Comparison of ENCODE assay signal across 11 cellular contexts in genomic region chr1:182671779-182672486, GRCh38. TPM values are rescaled to one million over a fixed set of nuclear protein-coding genes. Genes with fewer than 3 reads are reported as not detected.
DNase-seq lines count a peak whose midpoint lies in the region; ATAC-seq, FAIRE-seq and TF ChIP-seq lines count a peak whose summit lies in the region.
"Had no signal": no experiment of that assay in that cellular context is flagged by ENCODE, and none has a peak within 500 bp of the region (broad histone marks: within the 10 kb centered on the region; RNA-seq: fewer than 3 reads in every experiment).

No MANE protein-coding gene starts in this region.

- H3K27me3 ChIP-seq in H7 (ENCODE audit: control insufficient read depth, insufficient read depth, low read length) = no peaks in the 10 kb centered on the region

- peaks cover 0 to 3% (median 1%) of the 10 kb centered on the region in 4 donors for H3K4me1 Mint-ChIP-seq in naive thymus-derived CD8-positive, alpha-beta T cell

- H3K27me3 Mint-ChIP-seq in naive thymus-derived CD8-positive, alpha-beta T cell = peaks cover 10 to 33% (median 23%) of the 10 kb centered on the region in 5 donors

- POLR2A ChIA-PET in A549 (lab: Yijun Ruan, JAX) = no interaction called here
- POLR2A ChIA-PET in naive thymus-derived CD8-positive, alpha-beta T cell (lab: Charles Lee) = no interaction called here

- no peaks in the 10 kb centered on the region for H3K9me3 Mint-ChIP-seq in naive thymus-derived CD8-positive, alpha-beta T cell
- H3K9me3 Mint-ChIP-seq: activated T-cell treated with anti-CD3 and anti-CD28 coated beads, Interleukin-2, amount 50 U/mL, for 24 hours had no signal

- H3K4me2 ChIP-seq in A549 = no peak overlapping the region

- H3K4me3 Mint-ChIP-seq in naive thymus-derived CD8-positive, alpha-beta T cell = no peak overlapping the region
- H3K4me3 Mint-ChIP-seq: activated T-cell treated with anti-CD3 and anti-CD28 coated beads, Interleukin-2, amount 50 U/mL, for 24 hours had no signal

- WGBS in A549 (ENCODE audit: missing lambda C conversion rate) = 29% methylated on average over 7 of the region's 10 CpGs
- 33 to 36% methylated on average over 10 of the region's 10 CpGs for WGBS in lower leg skin, 2 donors

- intact Hi-C loops in lower leg skin (cut with DNase I; ENCODE audit: low total_unique reads) = no loop called here

- CTCF ChIA-PET in A549 (lab: Yijun Ruan, JAX) = interaction anchor here (1.2 to 1.3 kb wide), 2 partner anchors 10 to 13 kb away, joined by 3 to 4 read pairs; partner anchors contain the start of gene RGS8

- no peak for TF ChIP-seq POLR2A in A549 (IDR thresholded peaks at IDR 0.05; ENCODE audit: low read length)
- TF ChIP-seq POLR2A in lower leg skin (IDR thresholded peaks at IDR 0.05) = no peak

- no peak for TF ChIP-seq RAD21 in A549 (conservative IDR thresholded peaks at IDR 0.05 in 1 of 2, IDR thresholded peaks at IDR 0.05 in 1 of 2)

- H3K4me3 ChIP-seq in A549 (no peak overlapping the region), H7 (ENCODE audit: insufficient read depth, low read depth, low read length) (peak overlapping the region; percentile 13; the same call in 1 of the 2 replicates), lower leg skin (ENCODE audit: low read depth, poor library complexity, severe bottlenecking) (no peak overlapping the region)

- DNase-seq in A549 (ENCODE audit: low read depth in 1 of 2, low spot score in 1 of 2) = no peak
- no peak for DNase-seq in H7
- peak; percentile 75 for DNase-seq in NCI-H345 treated with DMSO at 0.1 percent for 48 hours (lab: John Stamatoyannopoulos, UW; ENCODE audit: unreplicated experiment)
- DNase-seq in cerebellum (ENCODE audit: low spot score) = peak; percentile 52
- DNase-seq in lower leg skin (ENCODE audit: low spot score in 2 of 2) = no peak
- DNase-seq in naive thymus-derived CD8-positive, alpha-beta T cell = no peak
- DNase-seq in KBM-7 = no peak
- DNase-seq: activated T-cell treated with anti-CD3 and anti-CD28 coated beads, Interleukin-2, amount 50 U/mL, for 24 hours had no signal

- H3K36me3 Mint-ChIP-seq in naive thymus-derived CD8-positive, alpha-beta T cell = no peaks in the 10 kb centered on the region

- TF ChIP-seq EP300 in A549 (IDR thresholded peaks at IDR 0.05) = no peak

- no peaks in the 10 kb centered on the region for H3K9me3 ChIP-seq in A549

- in situ Hi-C loops in KBM-7 (cut with MboI; ENCODE audit: low pct_unique_long_range_greater_than_20kb, low sequenced_read_pairs) = no loop called here

- H3K4me1 ChIP-seq in A549 = no peaks in the 10 kb centered on the region

- ATAC-seq in A549 = peak; percentile 30 to 62; a peak in 4 of 6 replicates
- ATAC-seq in HG02571 (IDR thresholded peaks at IDR 0.05; ENCODE audit: unreplicated experiment) = no peak
- no peak for ATAC-seq in naive thymus-derived CD8-positive, alpha-beta T cell

- TF ChIP-seq CTCF in A549 (IDR thresholded peaks at IDR 0.05) (no peak), lower leg skin (IDR thresholded peaks at IDR 0.05) (no peak)

- no peak overlapping the region for H3K27ac Mint-ChIP-seq in naive thymus-derived CD8-positive, alpha-beta T cell
- H3K27ac Mint-ChIP-seq: activated T-cell treated with anti-CD3 and anti-CD28 coated beads, Interleukin-2, amount 50 U/mL, for 24 hours had no signal

- no peak overlapping the region for H3K27ac ChIP-seq in A549
- H3K27ac ChIP-seq: VCaP had no signal

- no peaks in the 10 kb centered on the region for H3K36me3 ChIP-seq in H7 (replicated peaks; ENCODE audit: control insufficient read depth, insufficient read depth, low read length)

- FAIRE-seq in A549 (lab: Jason Lieb, UNC) = no peak
- FAIRE-seq: G401.6 had no signal

TF ChIP-seq in A549, 52 proteins besides CTCF, POLR2A, EP300 and RAD21:
- TF ChIP-seq POLR2AphosphoS2 (conservative IDR thresholded peaks at IDR 0.05; ENCODE audit: low read length) (no peak), HOXB13 (CRISPR knock-in tag; IDR thresholded peaks at IDR 0.05; ENCODE audit: low read depth) (no peak), MAZ (IDR thresholded peaks at IDR 0.05; ENCODE audit: borderline replicate concordance, low read depth, low read length) (no peak), ZSCAN20 (CRISPR knock-in tag; IDR thresholded peaks at IDR 0.05) (no peak), JUNB (IDR thresholded peaks at IDR 0.05) (no peak), TP53 (CRISPR knock-in tag; IDR thresholded peaks at IDR 0.05) (no peak), RFX5 (IDR thresholded peaks at IDR 0.05) (no peak), FOXS1 (CRISPR knock-in tag; IDR thresholded peaks at IDR 0.05) (no peak), HEYL (CRISPR knock-in tag; IDR thresholded peaks at IDR 0.05) (no peak), REST (IDR thresholded peaks at IDR 0.05) (no peak), FOSB (CRISPR knock-in tag; IDR thresholded peaks at IDR 0.05) (no peak), FOSL2 (IDR thresholded peaks at IDR 0.05) (no peak), FOSL2 (CRISPR knock-in tag; IDR thresholded peaks at IDR 0.05) (no peak), MAFK (IDR thresholded peaks at IDR 0.05; ENCODE audit: partially characterized antibody) (no peak), GATA3 (IDR thresholded peaks at IDR 0.05; ENCODE audit: borderline replicate concordance) (no peak), NFE2L2 (conservative IDR thresholded peaks at IDR 0.05; ENCODE audit: low read length) (no peak), CEBPB (IDR thresholded peaks at IDR 0.05) (no peak), TFCP2L1 (CRISPR knock-in tag; IDR thresholded peaks at IDR 0.05) (no peak), RARB (CRISPR knock-in tag; IDR thresholded peaks at IDR 0.05) (no peak)
- TF ChIP-seq, protein P1, sequence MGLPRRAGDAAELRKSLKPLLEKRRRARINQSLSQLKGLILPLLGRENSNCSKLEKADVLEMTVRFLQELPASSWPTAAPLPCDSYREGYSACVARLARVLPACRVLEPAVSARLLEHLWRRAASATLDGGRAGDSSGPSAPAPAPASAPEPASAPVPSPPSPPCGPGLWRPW (IDR thresholded peaks at IDR 0.05) = no peak
- TF ChIP-seq, protein P2, sequence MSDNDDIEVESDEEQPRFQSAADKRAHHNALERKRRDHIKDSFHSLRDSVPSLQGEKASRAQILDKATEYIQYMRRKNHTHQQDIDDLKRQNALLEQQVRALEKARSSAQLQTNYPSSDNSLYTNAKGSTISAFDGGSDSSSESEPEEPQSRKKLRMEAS (IDR thresholded peaks at IDR 0.05) = no peak

RNA-seq across cellular contexts. Expression of gene RGS8, which starts 12.5 kb away (rescaled TPM):
- polyA plus RNA-seq in A549 (2011; rRNA removed) (not detected in 2 replicates), A549 (2017; fragmentation: RNase III; extraction: RNeasy Plus Mini Kit Qiagen cat#74134 plus additional on column Dnase treatment) (not detected in 3 replicates)
- not detected in 2 replicates for polyA plus RNA-seq in A549 (2012; cell fraction: cytosol; rRNA removed)
- polyA plus RNA-seq in A549 (2012; cell fraction: nucleus; rRNA removed) = not detected in 2 replicates
- polyA minus RNA-seq in A549 (2011; rRNA and poly(A)+ RNA removed) = not detected in 2 replicates
- 2.3 and 14.2 TPM in 2 replicates for total RNA-seq in H7 (2014; rRNA removed; shearing (Covaris generic))
- total RNA-seq in cerebellum (75.3 TPM), lower leg skin (not detected)
- not detected for total RNA-seq in naive thymus-derived CD8-positive, alpha-beta T cell
- polyA plus RNA-seq in naive thymus-derived CD8-positive, alpha-beta T cell = not detected

Comparison
In these comparisons a context has a peak if more than half of its experiments do, and no peak if none do; other contexts are left out.
1. ATAC-seq: peak in A549 (2 of 2); none in HG02571 (single experiment) and naive thymus-derived CD8-positive, alpha-beta T cell (0 of 2).
2. DNase-seq: peak in NCI-H345 treated with DMSO at 0.1 percent for 48 hours (single experiment) and cerebellum (single experiment); none in A549 (0 of 2), H7 (single experiment), lower leg skin (0 of 2), naive thymus-derived CD8-positive, alpha-beta T cell (0 of 10) and KBM-7 (single experiment).